In the genomic region with DNA sequence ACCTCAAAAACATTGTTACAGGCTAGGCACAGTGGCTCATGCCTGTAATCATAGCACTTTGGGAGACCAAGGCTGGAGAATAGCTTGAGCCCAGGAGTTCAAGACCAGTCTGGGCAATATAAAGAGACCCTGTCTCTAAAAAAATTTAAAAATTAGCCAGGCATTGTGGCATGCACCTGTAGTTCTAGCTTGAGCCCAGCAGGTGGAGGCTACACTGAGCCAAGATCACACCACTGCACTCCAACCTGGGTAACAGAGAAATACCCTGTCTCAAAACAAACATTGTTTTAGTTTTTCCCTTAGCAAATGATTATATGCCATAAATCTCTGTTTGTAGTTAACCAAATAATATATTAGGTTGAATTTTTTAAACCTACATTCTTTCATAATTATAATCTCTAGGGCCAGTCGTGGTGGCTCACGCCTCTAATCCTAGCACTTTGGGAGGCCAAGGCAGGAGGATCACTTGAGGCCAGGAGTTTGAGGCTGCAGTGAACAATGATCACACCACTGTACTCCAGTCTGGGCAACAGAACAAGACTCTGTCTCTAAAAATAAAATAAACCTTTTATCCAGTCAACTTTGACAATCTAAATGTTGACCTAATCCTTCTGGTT, we compare ENCODE assay signal across 8 cellular contexts. TPM values are rescaled to one million over a fixed set of nuclear protein-coding genes. Genes with fewer than 3 reads are reported as not detected.
DNase-seq lines count a peak whose midpoint lies in the region; ATAC-seq and TF ChIP-seq lines count a peak whose summit lies in the region.

No MANE protein-coding gene starts in this region.

- no peak for TF ChIP-seq POLR2A in adrenal gland (IDR thresholded peaks at IDR 0.05)

- H3K27me3 Mint-ChIP-seq in Caco-2 (ENCODE audit: insufficient read depth, unreplicated experiment) = no peaks in the 10 kb centered on the region

- POLR2A ChIA-PET in Caco-2 (lab: Charles Lee) = no interaction called here

- H2AFZ ChIP-seq in OCI-LY1 (ENCODE audit: low read length) = no peak overlapping the region

- H3K79me2 ChIP-seq in OCI-LY1 (ENCODE audit: insufficient read depth, low read length) = no peaks in the 10 kb centered on the region

- H3K4me1 ChIP-seq in Caco-2 (no peaks in the 10 kb centered on the region), OCI-LY1 (ENCODE audit: insufficient read depth, low read length, severe bottlenecking) (no peaks in the 10 kb centered on the region), adrenal gland (replicated peaks in 1 of 2) (no peaks in the 10 kb centered on the region), upper lobe of right lung (no peaks in the 10 kb centered on the region)

- CTCF ChIA-PET in Caco-2 (lab: Charles Lee) = interaction anchor here (1.3 kb wide), 2 partner anchors 13 to 590 kb away, joined by 4 to 6 read pairs; a partner anchor contains a TSS

- TF ChIP-seq CTCF in Caco-2 (IDR thresholded peaks at IDR 0.05; ENCODE audit: insufficient read depth in 1 of 2, low read depth in 1 of 2, low read length in 1 of 2, severe bottlenecking in 1 of 2, unreplicated experiment in 1 of 2) (peak; percentile 76 to 78), OCI-LY1 (IDR thresholded peaks at IDR 0.05; ENCODE audit: low read length) (peak; percentile 73), adrenal gland (IDR thresholded peaks at IDR 0.05) (peak; percentile 45 to 69 (median 62)), upper lobe of right lung (IDR thresholded peaks at IDR 0.05) (peak; percentile 67)

- no peak overlapping the region for H3K4me3 ChIP-seq in Caco-2 (ENCODE audit: low read depth, low read length)
- no peak overlapping the region for H3K4me3 ChIP-seq in OCI-LY1 (ENCODE audit: low read depth, low read length, poor library complexity, severe bottlenecking)
- H3K4me3 ChIP-seq in adrenal gland = no peak overlapping the region
- H3K4me3 ChIP-seq in upper lobe of right lung = no peak overlapping the region

- H4K20me1 ChIP-seq in OCI-LY1 (ENCODE audit: insufficient read depth, low read length) = no peaks in the 10 kb centered on the region

- H3K27me3 ChIP-seq in Caco-2 (replicated peaks; ENCODE audit: control insufficient read depth, insufficient read depth, low read length) = no peaks in the 10 kb centered on the region
- H3K27me3 ChIP-seq in OCI-LY1 (ENCODE audit: insufficient read depth, low read length) = no peaks in the 10 kb centered on the region
- no peaks in the 10 kb centered on the region for H3K27me3 ChIP-seq in adrenal gland
- no peaks in the 10 kb centered on the region for H3K27me3 ChIP-seq in upper lobe of right lung

- WGBS in adrenal gland, 4 donors = 97 to 98% (median 98%) methylated on average over 2 of the region's 2 CpGs

- H3K36me3 ChIP-seq in Caco-2 (ENCODE audit: control insufficient read depth, insufficient read depth, low read length) (no peaks in the 10 kb centered on the region), OCI-LY1 (ENCODE audit: insufficient read depth, low read length) (no peaks in the 10 kb centered on the region), adrenal gland (replicated peaks in 1 of 2) (no peaks in the 10 kb centered on the region), upper lobe of right lung (no peaks in the 10 kb centered on the region)

- H3K9ac ChIP-seq in OCI-LY1 (ENCODE audit: low read length) = no peak overlapping the region

- no peaks in the 10 kb centered on the region for H3K36me3 Mint-ChIP-seq in Caco-2 (ENCODE audit: insufficient read depth, unreplicated experiment)

- H3K27ac Mint-ChIP-seq in Caco-2 (ENCODE audit: unreplicated experiment) = no peak overlapping the region

- no peaks in the 10 kb centered on the region for H3K4me1 Mint-ChIP-seq in Caco-2 (ENCODE audit: low read depth, unreplicated experiment)

- no peaks in the 10 kb centered on the region for H3K9me2 ChIP-seq in OCI-LY1 (ENCODE audit: low read depth, low read length)

- no peaks in the 10 kb centered on the region for H3K9me3 Mint-ChIP-seq in Caco-2 (ENCODE audit: unreplicated experiment)

- no peak overlapping the region for H3K4me2 ChIP-seq in OCI-LY1 (ENCODE audit: low read length)

- H3K9me3 ChIP-seq in Caco-2 (no peaks in the 10 kb centered on the region), OCI-LY1 (ENCODE audit: low read length) (no peaks in the 10 kb centered on the region), adrenal gland (replicated peaks in 1 of 3) (no peaks in the 10 kb centered on the region), upper lobe of right lung (no peaks in the 10 kb centered on the region)

- no peak overlapping the region for H3K4me3 Mint-ChIP-seq in Caco-2 (ENCODE audit: unreplicated experiment)

- DNase-seq in Caco-2 (peak; percentile 43 to 51), adrenal gland (peak in 2 of 7 donors; percentile 32 to 49), left colon (peak in 1 of 2 donors; percentile 16), upper lobe of right lung (no peak), cerebellum (ENCODE audit: low spot score) (no peak), SHP77 treated with DMSO at 0.1 percent for 48 hours (lab: John Stamatoyannopoulos, UW) (no peak)

- peak; percentile 85 for ATAC-seq in GM19467 (IDR thresholded peaks at IDR 0.05; ENCODE audit: unreplicated experiment)
- ATAC-seq in left colon = peak; percentile 73
- peak; percentile 77 for ATAC-seq in upper lobe of right lung

- no TSS peak for BruUV-seq in Caco-2 (replicated peaks; lab: Mats Ljungman, UMichigan)

- H3F3A ChIP-seq in OCI-LY1 (ENCODE audit: insufficient read depth, low read length) = no peaks in the 10 kb centered on the region

- no peak overlapping the region for H3K27ac ChIP-seq in OCI-LY1 (ENCODE audit: low read depth, low read length, poor library complexity, severe bottlenecking)
- H3K27ac ChIP-seq in adrenal gland = no peak overlapping the region
- no peak overlapping the region for H3K27ac ChIP-seq in upper lobe of right lung

- intact Hi-C loops in Caco-2 (cut with micrococcal nuclease; ENCODE audit: unreplicated experiment) (loop anchor here (1.0 to 5.0 kb wide), 4 partner anchors 13 to 682 kb away; no protein-coding TSS in a partner anchor), adrenal gland (cut with DNase I) (no loop called here), left colon (cut with DNase I, micrococcal nuclease) (no loop called here), upper lobe of right lung (cut with DNase I) (no loop called here)

RNA-seq across cellular contexts. Expression of a gene that starts 13.3 kb away (rescaled TPM):
- 32.1 and 39.3 TPM in 2 replicates for total RNA-seq in Caco-2 (2022)
- 10 to 100 TPM; 25.9 to 70.9 (median 42.0) TPM for total RNA-seq in adrenal gland
- polyA plus RNA-seq in adrenal gland = 10 to 100 TPM; 10.9 to 22.9 (median 13.0) TPM
- 10 to 100 TPM; 23.3 to 27.9 TPM for total RNA-seq in left colon
- total RNA-seq in upper lobe of right lung = 35.0 TPM
- 22.5 TPM for total RNA-seq in cerebellum

Comparison
In these comparisons a context has a peak if more than half of its experiments do, and no peak if none do; other contexts are left out.
1. DNase-seq: peak in Caco-2 (2 of 2); none in upper lobe of right lung (single experiment), cerebellum (single experiment) and SHP77 treated with DMSO at 0.1 percent for 48 hours (single experiment).
2. Peak in every context shown above with its lines, with median percentiles within 50 percentile points of each other: CTCF ChIP-seq and ATAC-seq.